In genomic region chr18:24368749-24369148, GRCh38 we compare ENCODE assay signal across 11 cellular contexts. TPM values are rescaled to one million over a fixed set of nuclear protein-coding genes. Genes with fewer than 3 reads are reported as not detected.
DNase-seq lines count a peak whose midpoint lies in the region; FAIRE-seq and TF ChIP-seq lines count a peak whose summit lies in the region.
"Had no signal": no experiment of that assay in that cellular context is flagged by ENCODE, and none has a peak within 500 bp of the region (broad histone marks: within the 10 kb centered on the region; RNA-seq: fewer than 3 reads in every experiment).

No MANE protein-coding gene starts in this region.

- peaks cover 3% of the 10 kb centered on the region for H3F3A ChIP-seq in smooth muscle cell (ENCODE audit: low read depth)

- DNase-seq in activated T-cell treated with anti-CD3 and anti-CD28 coated beads, Interleukin-2, amount 50 U/mL, for 48 hours: peak; percentile 68 to 75
- peak; percentile 26 for DNase-seq in keratinocyte (ENCODE audit: low read depth, low spot score)
- DNase-seq in stimulated activated CD8-positive, alpha-beta memory T cell treated with anti-CD3 and anti-CD28 coated beads, Interleukin-12 subunit alpha, Interleukin-12 subunit beta, amount 100 ng/mL, for 24 hours (ENCODE audit: extremely low read depth): peak; percentile 22
- no peak for DNase-seq in smooth muscle cell (lab: John Stamatoyannopoulos, UW; ENCODE audit: unreplicated experiment)
- DNase-seq in hippocampal formation (lab: John Stamatoyannopoulos, UW): no peak
- DNase-seq in cortex of kidney (lab: John Stamatoyannopoulos, UW): no peak
- DNase-seq in Karpas-422: no peak
- DNase-seq: NCI-H510A, small intestine, WERI-Rb-1 had no signal

- H3K36me3 Mint-ChIP-seq in T-helper 1 cell treated with Interleukin-12 subunit alpha and Interleukin-12 subunit beta and Interleukin-4 antibody, amounts not matched to agents 30 μg/mL and 1 μg/mL, for 36 hours (ENCODE audit: low read depth): no peaks in the 10 kb centered on the region

- peak overlapping the region; percentile 21 for H3K27ac Mint-ChIP-seq in T-helper 1 cell treated with Interleukin-12 subunit alpha and Interleukin-12 subunit beta and Interleukin-4 antibody, amounts not matched to agents 30 μg/mL and 1 μg/mL, for 36 hours

- WGBS in smooth muscle cell (ENCODE audit: low lambda C conversion rate): 76% methylated on average over 3 of the region's 3 CpGs

- H3K79me2 ChIP-seq in keratinocyte (ENCODE audit: control insufficient read depth, insufficient read depth, low read length): no peaks in the 10 kb centered on the region
- no peaks in the 10 kb centered on the region for H3K79me2 ChIP-seq in smooth muscle cell (ENCODE audit: low read depth)
- H3K79me2 ChIP-seq in Karpas-422 (ENCODE audit: low read length): no peaks in the 10 kb centered on the region

- no peaks in the 10 kb centered on the region for H3K36me3 ChIP-seq in keratinocyte (ENCODE audit: control insufficient read depth in 2 of 2, extremely low read depth in 1 of 2, insufficient read depth in 2 of 2, low read length in 2 of 2)
- H3K36me3 ChIP-seq in smooth muscle cell (ENCODE audit: low read depth): no peaks in the 10 kb centered on the region
- no peaks in the 10 kb centered on the region for H3K36me3 ChIP-seq in Karpas-422 (ENCODE audit: insufficient read depth, low read length)

- H3K27me3 ChIP-seq in keratinocyte (ENCODE audit: control insufficient read depth, extremely low read depth, insufficient read depth, low read length): no peaks in the 10 kb centered on the region
- no peaks in the 10 kb centered on the region for H3K27me3 ChIP-seq in smooth muscle cell (ENCODE audit: low read depth)
- H3K27me3 ChIP-seq in Karpas-422 (ENCODE audit: low read length): no peaks in the 10 kb centered on the region

- dilution Hi-C loops in keratinocyte (cut with MboI; ENCODE audit: extremely low pct_ligation_motif_present, low sequenced_read_pairs): no loop called here

- H3K9me3 Mint-ChIP-seq in T-helper 1 cell treated with Interleukin-12 subunit alpha and Interleukin-12 subunit beta and Interleukin-4 antibody, amounts not matched to agents 30 μg/mL and 1 μg/mL, for 36 hours: no peaks in the 10 kb centered on the region

- no peak overlapping the region for H3K4me2 ChIP-seq in keratinocyte (ENCODE audit: control insufficient read depth, extremely low read depth, insufficient read depth, low read depth, low read length)
- H3K4me2 ChIP-seq in smooth muscle cell: no peak overlapping the region
- H3K4me2 ChIP-seq in Karpas-422 (ENCODE audit: low read depth, low read length, poor library complexity, severe bottlenecking): no peak overlapping the region

- peaks cover 16% of the 10 kb centered on the region for H3K4me1 Mint-ChIP-seq in T-helper 1 cell treated with Interleukin-12 subunit alpha and Interleukin-12 subunit beta and Interleukin-4 antibody, amounts not matched to agents 30 μg/mL and 1 μg/mL, for 36 hours (ENCODE audit: low read depth)

- H4K20me1 ChIP-seq in keratinocyte (ENCODE audit: control insufficient read depth, extremely low read depth, insufficient read depth, low read length) (no peaks in the 10 kb centered on the region), smooth muscle cell (ENCODE audit: low read depth) (no peaks in the 10 kb centered on the region), Karpas-422 (ENCODE audit: insufficient read depth, low read depth, low read length) (no peaks in the 10 kb centered on the region)

- H3K4me1 ChIP-seq in keratinocyte (ENCODE audit: control insufficient read depth, extremely low read depth, insufficient read depth, low read length) (peaks cover 5% of the 10 kb centered on the region), smooth muscle cell (ENCODE audit: low read depth) (no peaks in the 10 kb centered on the region), Karpas-422 (ENCODE audit: low read length) (no peaks in the 10 kb centered on the region)

- TF ChIP-seq CTCF in keratinocyte (optimal IDR thresholded peaks at IDR 0.05 in 1 of 3, IDR thresholded peaks at IDR 0.05 in 1 of 3, conservative IDR thresholded peaks at IDR 0.05 in 1 of 3; ENCODE audit: extremely low read depth in 1 of 3, insufficient read depth in 2 of 3, low read length in 3 of 3) (no peak), smooth muscle cell (IDR thresholded peaks at IDR 0.05; ENCODE audit: borderline replicate concordance, insufficient read depth, poor library complexity, severe bottlenecking) (no peak)

- peak; percentile 64 for FAIRE-seq in keratinocyte (lab: Jason Lieb, UNC)
- FAIRE-seq: small intestine had no signal

- H3K9me3 ChIP-seq in keratinocyte (ENCODE audit: control insufficient read depth, low read depth, low read length): no peaks in the 10 kb centered on the region
- no peaks in the 10 kb centered on the region for H3K9me3 ChIP-seq in smooth muscle cell (replicated peaks; ENCODE audit: low read depth)
- no peaks in the 10 kb centered on the region for H3K9me3 ChIP-seq in Karpas-422 (ENCODE audit: low read length)

- no peaks in the 10 kb centered on the region for H3K9me2 ChIP-seq in Karpas-422 (replicated peaks; ENCODE audit: insufficient read depth, low read length)

- H3K9ac ChIP-seq in keratinocyte (ENCODE audit: control insufficient read depth, extremely low read depth, insufficient read depth, low read length) (no peak overlapping the region), smooth muscle cell (ENCODE audit: low read depth) (no peak overlapping the region), Karpas-422 (ENCODE audit: low read length) (no peak overlapping the region)

- H3K4me3 ChIP-seq in keratinocyte (ENCODE audit: control insufficient read depth in 2 of 3, extremely low read depth in 1 of 3, insufficient read depth in 2 of 3, low read depth in 1 of 3, low read length in 3 of 3) (no peak overlapping the region), smooth muscle cell (no peak overlapping the region), Karpas-422 (ENCODE audit: low read length) (no peak overlapping the region)

- H3K4me3 Mint-ChIP-seq in T-helper 1 cell treated with Interleukin-12 subunit alpha and Interleukin-12 subunit beta and Interleukin-4 antibody, amounts not matched to agents 30 μg/mL and 1 μg/mL, for 36 hours: peak overlapping the region; percentile 9

- no peaks in the 10 kb centered on the region for H3K9me1 ChIP-seq in keratinocyte (ENCODE audit: control insufficient read depth, extremely low read depth, insufficient read depth, low read length)

- no peaks in the 10 kb centered on the region for H3K27me3 Mint-ChIP-seq in T-helper 1 cell treated with Interleukin-12 subunit alpha and Interleukin-12 subunit beta and Interleukin-4 antibody, amounts not matched to agents 30 μg/mL and 1 μg/mL, for 36 hours (ENCODE audit: low read depth)

- H3K27ac ChIP-seq in keratinocyte (ENCODE audit: control insufficient read depth, insufficient read depth, low read length) (no peak overlapping the region), smooth muscle cell (ENCODE audit: low read depth) (no peak overlapping the region), Karpas-422 (ENCODE audit: low read length) (no peak overlapping the region)
- H3K27ac ChIP-seq: WERI-Rb-1 had no signal

- H2AFZ ChIP-seq in keratinocyte (ENCODE audit: control insufficient read depth, low read length) (no peak overlapping the region), smooth muscle cell (ENCODE audit: low read depth) (no peak overlapping the region), Karpas-422 (ENCODE audit: low read length) (no peak overlapping the region)

RNA-seq across cellular contexts. Expression of gene OSBPL1A, which starts 28.9 kb away (rescaled TPM):
- polyA plus RNA-seq in keratinocyte: 16.0 to 26.2 TPM (median 17.7 TPM) in 3 replicates
- polyA plus RNA-seq in keratinocyte (2011; ENCODE audit: low read depth): 148 TPM
- 20.5 and 33.5 TPM in 2 replicates for polyA plus RNA-seq in keratinocyte (2011; cell fraction: cytosol; rRNA removed)
- polyA plus RNA-seq in keratinocyte (2011; cell fraction: nucleus; rRNA removed): 19.3 and 20.9 TPM in 2 replicates
- 17.4 and 34.2 TPM in 2 replicates for polyA plus RNA-seq in keratinocyte (2012; ENCODE audit: low replicate concordance)
- 14.0 to 28.3 TPM (median 27.6 TPM) in 3 replicates for polyA minus RNA-seq in keratinocyte
- 19.6 TPM for polyA minus RNA-seq in keratinocyte (2011; cell fraction: cytosol; rRNA and poly(A)+ RNA removed)
- 12.1 and 18.3 TPM in 2 replicates for polyA minus RNA-seq in keratinocyte (2011; cell fraction: nucleus; rRNA and poly(A)+ RNA removed)
- 23.4 and 29.4 TPM in 2 replicates for total RNA-seq in smooth muscle cell
- 15.3 and 18.1 TPM in 2 replicates for polyA plus RNA-seq in smooth muscle cell
- 1.1 TPM in 1 of 2 replicates, not detected in the other for total RNA-seq in Karpas-422 (2014; rRNA removed; shearing (Covaris generic); ENCODE audit: low replicate concordance)

RNA-seq across cellular contexts. Expression of gene IMPACT, which starts 57.7 kb away (rescaled TPM):
- polyA plus RNA-seq in keratinocyte: 18.8 to 35.3 TPM (median 23.7 TPM) in 3 replicates
- 95.5 TPM for polyA plus RNA-seq in keratinocyte (2011; ENCODE audit: low read depth)
- polyA plus RNA-seq in keratinocyte (2011; cell fraction: cytosol; rRNA removed): 21.6 and 39.5 TPM in 2 replicates
- 14.3 and 17.9 TPM in 2 replicates for polyA plus RNA-seq in keratinocyte (2011; cell fraction: nucleus; rRNA removed)
- polyA plus RNA-seq in keratinocyte (2012; ENCODE audit: low replicate concordance): 26.2 and 26.3 TPM in 2 replicates
- polyA minus RNA-seq in keratinocyte: 2.2 to 20.0 TPM (median 13.4 TPM) in 3 replicates
- polyA minus RNA-seq in keratinocyte (2011; cell fraction: cytosol; rRNA and poly(A)+ RNA removed): 14.4 TPM
- 4.1 and 9.5 TPM in 2 replicates for polyA minus RNA-seq in keratinocyte (2011; cell fraction: nucleus; rRNA and poly(A)+ RNA removed)
- total RNA-seq in smooth muscle cell: 25.0 and 35.1 TPM in 2 replicates
- 27.9 and 30.2 TPM in 2 replicates for polyA plus RNA-seq in smooth muscle cell
- total RNA-seq in Karpas-422 (2014; rRNA removed; shearing (Covaris generic); ENCODE audit: low replicate concordance): 31.9 and 48.8 TPM in 2 replicates

Comparison
In these comparisons a context has a peak if more than half of its experiments do, and no peak if none do; other contexts are left out.
1. DNase-seq: peak in activated T-cell treated with anti-CD3 and anti-CD28 coated beads, Interleukin-2, amount 50 U/mL, for 48 hours (2 of 2), keratinocyte (single experiment) and stimulated activated CD8-positive, alpha-beta memory T cell treated with anti-CD3 and anti-CD28 coated beads, Interleukin-12 subunit alpha, Interleukin-12 subunit beta, amount 100 ng/mL, for 24 hours (single experiment); none in smooth muscle cell (single experiment), hippocampal formation (0 of 2), cortex of kidney (single experiment) and Karpas-422 (single experiment).
2. RNA of gene OSBPL1A, which starts 28.9 kb away (total RNA-seq): 23.4 to 29.4 TPM in smooth muscle cell; 1.1 TPM in Karpas-422; every median in the first group is over 10 times any median in the second.